ENCODE assay signal across 8 cellular contexts in the genomic region with DNA sequence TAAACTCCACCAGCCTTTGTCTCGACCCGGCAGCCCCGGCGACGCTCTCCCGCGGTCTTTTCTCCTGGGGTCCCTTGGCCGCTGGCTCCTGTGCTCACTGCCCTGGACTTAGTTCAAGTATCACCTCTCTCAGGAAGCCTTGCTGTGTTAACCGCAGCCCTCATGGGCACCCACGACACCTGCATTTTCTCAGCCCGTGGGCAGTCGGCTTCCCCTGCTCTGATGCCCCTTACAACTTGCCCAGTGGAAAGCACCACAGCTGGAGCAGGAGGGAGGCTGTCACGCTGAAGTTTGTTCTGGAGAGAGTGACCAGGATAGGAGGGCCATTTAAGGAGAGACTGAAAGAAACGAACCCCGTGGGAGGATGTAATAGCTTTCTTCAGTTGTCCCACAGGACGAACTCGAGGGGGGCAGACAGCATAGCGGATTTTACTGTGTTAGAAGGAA. TPM values are rescaled to one million over a fixed set of nuclear protein-coding genes. Genes with fewer than 3 reads are reported as not detected.
A peak's percentile ranks its signal among the peaks of the same experiment; 100 is the strongest.
DNase-seq lines count a peak whose midpoint lies in the region; ATAC-seq and TF ChIP-seq lines count a peak whose summit lies in the region.

No MANE protein-coding gene starts in this region.

- intact Hi-C loops in activated CD8-positive, alpha-beta T cell treated with anti-CD3 and anti-CD28 coated beads for 36 hours (cut with micrococcal nuclease): no loop called here
- intact Hi-C loops in left ventricle myocardium superior (cut with micrococcal nuclease): no loop called here

- H3K27ac Mint-ChIP-seq in CD8-positive, alpha-beta memory T cell: no peak overlapping the region
- no peak overlapping the region for H3K27ac Mint-ChIP-seq in activated CD8-positive, alpha-beta T cell treated with anti-CD3 and anti-CD28 coated beads for 36 hours

- no peaks in the 10 kb centered on the region for H3K36me3 ChIP-seq in CD8-positive, alpha-beta memory T cell (ENCODE audit: insufficient read depth, low read length)

- no peak for TF ChIP-seq CTCF in activated CD8-positive, alpha-beta T cell treated with anti-CD3 and anti-CD28 coated beads for 36 hours (IDR thresholded peaks at IDR 0.05)

- no peaks in the 10 kb centered on the region for H3K27me3 Mint-ChIP-seq in CD8-positive, alpha-beta memory T cell
- H3K27me3 Mint-ChIP-seq in activated CD8-positive, alpha-beta T cell treated with anti-CD3 and anti-CD28 coated beads for 36 hours: no peaks in the 10 kb centered on the region

- H3K36me3 Mint-ChIP-seq in CD8-positive, alpha-beta memory T cell: peaks cover 0 to 14% (median 3%) of the 10 kb centered on the region in 3 donors
- peaks cover 6% of the 10 kb centered on the region for H3K36me3 Mint-ChIP-seq in activated CD8-positive, alpha-beta T cell treated with anti-CD3 and anti-CD28 coated beads for 36 hours (ENCODE audit: low read depth)

- peaks cover 26 to 36% (median 29%) of the 10 kb centered on the region in 3 donors for H3K4me1 Mint-ChIP-seq in CD8-positive, alpha-beta memory T cell
- peaks cover 31% of the 10 kb centered on the region for H3K4me1 Mint-ChIP-seq in activated CD8-positive, alpha-beta T cell treated with anti-CD3 and anti-CD28 coated beads for 36 hours (ENCODE audit: low read depth)

- no peaks in the 10 kb centered on the region for H3K9me3 ChIP-seq in CD8-positive, alpha-beta memory T cell (ENCODE audit: low read length)

- CTCF ChIA-PET in CD8-positive, alpha-beta memory T cell (lab: Charles Lee): interaction anchor here (1.5 kb wide), 1 partner anchor 9 kb away, joined by 3 read pairs; no protein-coding TSS in a partner anchor
- CTCF ChIA-PET in activated CD8-positive, alpha-beta T cell treated with anti-CD3 and anti-CD28 coated beads for 36 hours (lab: Charles Lee): interaction anchor here (1.2 to 1.4 kb wide), 2 partner anchors 24 to 37 kb away, joined by 3 to 4 read pairs; no protein-coding TSS in a partner anchor

- ATAC-seq in GM19351 (IDR thresholded peaks at IDR 0.05; ENCODE audit: unreplicated experiment) (peak; percentile 30), HG03280 (IDR thresholded peaks at IDR 0.05; ENCODE audit: unreplicated experiment) (peak; percentile 28), left ventricle myocardium superior (peak; percentile 66)
- peak; percentile 40 for ATAC-seq in activated CD8-positive, alpha-beta T cell treated with anti-CD3 and anti-CD28 coated beads for 36 hours

- H3K4me3 ChIP-seq in CD8-positive, alpha-beta memory T cell (ENCODE audit: low read length): peak overlapping the region; percentile 87
- peak overlapping the region; percentile 79 for H3K4me3 ChIP-seq in skeletal muscle cell (ENCODE audit: low read depth, low read length)

- no peaks in the 10 kb centered on the region for H3K27me3 ChIP-seq in CD8-positive, alpha-beta memory T cell (ENCODE audit: insufficient read depth, low read length, poor library complexity, severe bottlenecking)

- POLR2A ChIA-PET in CD8-positive, alpha-beta memory T cell (lab: Charles Lee): no interaction called here
- POLR2A ChIA-PET in activated CD8-positive, alpha-beta T cell treated with anti-CD3 and anti-CD28 coated beads for 36 hours (lab: Charles Lee): interaction anchor here (0.6 to 1.1 kb wide), 2 partner anchors 9 to 378 kb away, joined by 3 read pairs; no protein-coding TSS in a partner anchor

- H3K9me3 Mint-ChIP-seq in CD8-positive, alpha-beta memory T cell: no peaks in the 10 kb centered on the region
- H3K9me3 Mint-ChIP-seq in activated CD8-positive, alpha-beta T cell treated with anti-CD3 and anti-CD28 coated beads for 36 hours: no peaks in the 10 kb centered on the region

- no peak overlapping the region for H3K4me3 Mint-ChIP-seq in CD8-positive, alpha-beta memory T cell
- H3K4me3 Mint-ChIP-seq in activated CD8-positive, alpha-beta T cell treated with anti-CD3 and anti-CD28 coated beads for 36 hours: no peak overlapping the region

- peak in 2 of 5 donors; percentile 14 to 60 for DNase-seq in CD8-positive, alpha-beta memory T cell
- peak; percentile 50 for DNase-seq in activated CD8-positive, alpha-beta T cell treated with anti-CD3 and anti-CD28 coated beads for 36 hours
- DNase-seq in left ventricle myocardium superior: no peak
- no peak for DNase-seq in skeletal muscle cell (ENCODE audit: low read depth)
- no peak for DNase-seq in NCI-H2227 treated with DMSO at 0.1 percent for 48 hours (lab: John Stamatoyannopoulos, UW)
- no peak for DNase-seq in SKM-1 treated with dmso at 0.1 percent for 144 hours (lab: John Stamatoyannopoulos, UW; ENCODE audit: unreplicated experiment)

- H3K27ac ChIP-seq in CD8-positive, alpha-beta memory T cell (ENCODE audit: low read depth, low read length): peak overlapping the region; percentile 73

- peaks cover 18% of the 10 kb centered on the region for H3K4me1 ChIP-seq in CD8-positive, alpha-beta memory T cell (ENCODE audit: insufficient read depth, low read length)

RNA-seq across cellular contexts. Expression of a gene that starts 0.4 kb away (rescaled TPM):
- 1 to 10 TPM; 6.9 to 7.5 TPM for total RNA-seq in CD8-positive, alpha-beta memory T cell
- 2.8 TPM for polyA plus RNA-seq in CD8-positive, alpha-beta memory T cell
- 1 to 10 TPM; 4.8 to 6.4 TPM for total RNA-seq in activated CD8-positive, alpha-beta T cell treated with anti-CD3 and anti-CD28 coated beads for 36 hours
- 5.2 TPM for total RNA-seq in left ventricle myocardium superior

RNA-seq across cellular contexts. Expression of a gene that starts 0.5 kb away (rescaled TPM):
- 10 to 100 TPM; 54.8 to 57.6 TPM for total RNA-seq in CD8-positive, alpha-beta memory T cell
- 69.6 TPM for polyA plus RNA-seq in CD8-positive, alpha-beta memory T cell
- total RNA-seq in activated CD8-positive, alpha-beta T cell treated with anti-CD3 and anti-CD28 coated beads for 36 hours: 10 to 100 TPM; 44.9 to 46.8 TPM
- total RNA-seq in left ventricle myocardium superior: 67.6 TPM
